In the genomic region with DNA sequence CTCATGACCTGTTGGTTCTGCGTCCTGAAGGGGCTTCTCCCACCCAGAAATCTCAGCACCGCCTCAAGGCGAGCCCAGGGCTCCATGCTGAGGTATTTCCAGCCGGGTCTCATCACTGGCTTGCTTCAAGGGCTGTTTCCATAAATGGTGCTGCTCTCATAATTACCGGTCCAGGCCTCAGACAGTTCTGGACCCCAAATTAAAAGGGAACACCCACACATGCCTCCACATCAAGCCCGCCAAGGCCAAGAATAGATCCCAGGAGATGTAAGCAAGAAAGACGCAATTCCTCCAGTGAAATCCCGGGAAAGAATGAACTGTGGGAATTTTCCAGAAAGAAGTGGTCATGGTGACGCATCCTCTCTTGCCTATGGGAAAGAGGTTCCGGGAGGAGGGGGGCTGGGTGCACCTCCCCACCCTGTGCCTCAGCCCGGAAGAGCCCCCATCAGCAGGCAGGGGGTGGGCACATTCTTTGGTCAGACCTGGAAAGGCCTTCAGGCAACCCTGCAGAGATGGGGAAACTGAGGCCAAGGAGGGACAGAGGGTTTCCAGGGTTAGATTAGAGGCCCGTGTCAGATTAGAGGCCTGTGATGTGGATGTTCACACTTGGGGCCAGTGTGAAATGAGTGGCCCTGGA, we compare ENCODE assay signal across 6 cellular contexts. TPM values are rescaled to one million over a fixed set of nuclear protein-coding genes. Genes with fewer than 3 reads are reported as not detected.
"Had no signal": no experiment of that assay in that cellular context is flagged by ENCODE, and none has a peak within 500 bp of the region (broad histone marks: within the 10 kb centered on the region; RNA-seq: fewer than 3 reads in every experiment).

No MANE protein-coding gene starts in this region.

RNA-seq across cellular contexts. Expression of a gene that starts 7.4 kb away (rescaled TPM):
- total RNA-seq: left lobe of liver had no signal
- polyA plus RNA-seq: keratinocyte had no signal

RNA-seq across cellular contexts. Expression of a gene that starts 10.1 kb away (rescaled TPM):
- total RNA-seq: fibroblast of lung, glomerular endothelial cell, mammary epithelial cell had no signal
- polyA plus RNA-seq: endothelial cell of umbilical vein had no signal
